9 cellular contexts compared by ENCODE assay signal in the genomic region with DNA sequence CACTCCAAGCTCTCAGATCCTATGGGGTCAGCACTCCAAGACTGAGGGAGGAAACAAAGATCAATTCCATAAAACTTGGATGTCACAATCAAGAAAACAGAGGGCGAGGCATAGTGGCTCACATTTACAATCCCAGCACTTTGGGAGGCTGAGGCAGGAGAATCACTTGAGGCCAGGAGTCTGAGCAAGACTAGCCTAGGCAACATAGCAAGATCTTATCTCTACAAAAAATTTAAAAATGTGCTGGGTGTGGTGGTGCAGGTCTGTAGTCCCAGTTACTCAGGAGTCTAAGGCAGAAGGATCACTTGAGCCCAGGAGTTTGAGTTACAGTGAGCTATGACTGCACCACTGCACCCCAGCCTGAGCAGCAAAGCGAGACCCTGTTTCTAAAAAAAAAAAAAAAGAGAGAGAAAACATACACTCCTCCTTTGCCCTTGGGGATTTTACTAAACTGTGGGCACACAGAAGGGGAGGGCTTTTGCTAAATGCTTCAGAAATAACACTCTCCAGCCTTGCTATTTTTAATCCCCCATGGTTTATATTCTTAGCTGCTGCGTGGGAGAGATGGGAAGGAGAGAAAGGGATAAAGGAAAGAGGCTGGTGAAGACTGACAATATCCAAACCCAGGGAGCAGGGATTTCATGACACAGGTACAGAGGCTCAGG. TPM values are rescaled to one million over a fixed set of nuclear protein-coding genes. Genes with fewer than 3 reads are reported as not detected.
DNase-seq lines count a peak whose midpoint lies in the region; ATAC-seq, FAIRE-seq and TF ChIP-seq lines count a peak whose summit lies in the region.
"Had no signal": no experiment of that assay in that cellular context is flagged by ENCODE, and none has a peak within 500 bp of the region (broad histone marks: within the 10 kb centered on the region; RNA-seq: fewer than 3 reads in every experiment).

No MANE protein-coding gene starts in this region.

- FAIRE-seq in keratinocyte (lab: Jason Lieb, UNC): no peak

- H3K36me3 Mint-ChIP-seq in activated CD4-positive, alpha-beta T cell treated with anti-CD3 and anti-CD28 coated beads for 36 hours (ENCODE audit: low read depth): peaks cover 62% of the 10 kb centered on the region
- H3K36me3 Mint-ChIP-seq in activated naive CD8-positive, alpha-beta T cell treated with anti-CD3 and anti-CD28 coated beads, Interleukin-2, amount 50 U/mL, for 24 hours (ENCODE audit: low read depth): peaks cover 69% of the 10 kb centered on the region

- H3K9ac ChIP-seq in keratinocyte (ENCODE audit: control insufficient read depth, extremely low read depth, insufficient read depth, low read length): peak overlapping the region; percentile 81

- H3K4me2 ChIP-seq in keratinocyte (ENCODE audit: control insufficient read depth, extremely low read depth, insufficient read depth, low read depth, low read length): peak overlapping the region; percentile 36

- H3K27ac ChIP-seq in keratinocyte (ENCODE audit: control insufficient read depth, insufficient read depth, low read length) (peak overlapping the region; percentile 98), temporal lobe (ENCODE audit: low read depth, low read length) (peak overlapping the region; percentile 96)

- intact Hi-C loops in activated CD4-positive, alpha-beta T cell treated with anti-CD3 and anti-CD28 coated beads for 36 hours (cut with DNase I, micrococcal nuclease): no loop called here

- no peak for ATAC-seq in activated CD4-positive, alpha-beta T cell treated with anti-CD3 and anti-CD28 coated beads for 36 hours
- no peak for ATAC-seq in activated naive CD8-positive, alpha-beta T cell treated with anti-CD3 and anti-CD28 coated beads, Interleukin-2, amount 50 U/mL, for 24 hours

- DNase-seq in activated CD4-positive, alpha-beta T cell treated with anti-CD3 and anti-CD28 coated beads for 36 hours: no peak
- DNase-seq in activated CD4-positive, alpha-beta T cell treated with anti-CD3 and anti-CD28 coated beads for 48 hours: no peak
- DNase-seq in activated naive CD8-positive, alpha-beta T cell treated with anti-CD3 and anti-CD28 coated beads, Interleukin-2, amount 50 U/mL, for 24 hours: no peak
- no peak for DNase-seq in keratinocyte (ENCODE audit: low read depth, low spot score)
- no peak for DNase-seq in NCI-H2196 (lab: John Stamatoyannopoulos, UW; ENCODE audit: unreplicated experiment)
- DNase-seq in GM20000 (ENCODE audit: low spot score): no peak
- no peak for DNase-seq in dermis blood vessel endothelial cell

- no peaks in the 10 kb centered on the region for H3K27me3 ChIP-seq in keratinocyte (ENCODE audit: control insufficient read depth, extremely low read depth, insufficient read depth, low read length)

- H3K4me3 Mint-ChIP-seq in activated CD4-positive, alpha-beta T cell treated with anti-CD3 and anti-CD28 coated beads for 36 hours: no peak overlapping the region
- H3K4me3 Mint-ChIP-seq in activated naive CD8-positive, alpha-beta T cell treated with anti-CD3 and anti-CD28 coated beads, Interleukin-2, amount 50 U/mL, for 24 hours: no peak overlapping the region

- H3K9me3 ChIP-seq in keratinocyte (ENCODE audit: control insufficient read depth, low read depth, low read length): no peaks in the 10 kb centered on the region

- CTCF ChIA-PET in activated CD4-positive, alpha-beta T cell treated with anti-CD3 and anti-CD28 coated beads for 36 hours (lab: Charles Lee): interaction anchor here (1.4 kb wide), 1 partner anchor 30 kb away, joined by 3 read pairs; no protein-coding TSS in a partner anchor

- no peak overlapping the region for H3K4me3 ChIP-seq in keratinocyte (ENCODE audit: control insufficient read depth in 2 of 3, extremely low read depth in 1 of 3, insufficient read depth in 2 of 3, low read depth in 1 of 3, low read length in 3 of 3)

- POLR2A ChIA-PET in activated CD4-positive, alpha-beta T cell treated with anti-CD3 and anti-CD28 coated beads for 36 hours (lab: Charles Lee): interaction anchor here (1.0 kb wide), 1 partner anchor 17 kb away, joined by 3 read pairs; no protein-coding TSS in a partner anchor

- H3K9me3 Mint-ChIP-seq in activated CD4-positive, alpha-beta T cell treated with anti-CD3 and anti-CD28 coated beads for 36 hours (ENCODE audit: low read depth): no peaks in the 10 kb centered on the region
- no peaks in the 10 kb centered on the region for H3K9me3 Mint-ChIP-seq in activated naive CD8-positive, alpha-beta T cell treated with anti-CD3 and anti-CD28 coated beads, Interleukin-2, amount 50 U/mL, for 24 hours

- H3K79me2 ChIP-seq in keratinocyte (ENCODE audit: control insufficient read depth, insufficient read depth, low read length): peaks cover 9% of the 10 kb centered on the region

- dilution Hi-C loops in keratinocyte (cut with MboI; ENCODE audit: extremely low pct_ligation_motif_present, low sequenced_read_pairs): no loop called here

- H2AFZ ChIP-seq in keratinocyte (ENCODE audit: control insufficient read depth, low read length): no peak overlapping the region

- peaks cover 26% of the 10 kb centered on the region for H3K4me1 ChIP-seq in keratinocyte (ENCODE audit: control insufficient read depth, extremely low read depth, insufficient read depth, low read length)

- H3K27me3 Mint-ChIP-seq in activated CD4-positive, alpha-beta T cell treated with anti-CD3 and anti-CD28 coated beads for 36 hours: no peaks in the 10 kb centered on the region
- H3K27me3 Mint-ChIP-seq in activated naive CD8-positive, alpha-beta T cell treated with anti-CD3 and anti-CD28 coated beads, Interleukin-2, amount 50 U/mL, for 24 hours: no peaks in the 10 kb centered on the region

- H3K9me1 ChIP-seq in keratinocyte (ENCODE audit: control insufficient read depth, extremely low read depth, insufficient read depth, low read length): peaks cover 3% of the 10 kb centered on the region

- no peaks in the 10 kb centered on the region for H4K20me1 ChIP-seq in keratinocyte (ENCODE audit: control insufficient read depth, extremely low read depth, insufficient read depth, low read length)

- H3K4me1 Mint-ChIP-seq in activated CD4-positive, alpha-beta T cell treated with anti-CD3 and anti-CD28 coated beads for 36 hours: peaks cover 7% of the 10 kb centered on the region
- H3K4me1 Mint-ChIP-seq in activated naive CD8-positive, alpha-beta T cell treated with anti-CD3 and anti-CD28 coated beads, Interleukin-2, amount 50 U/mL, for 24 hours: peaks cover 20% of the 10 kb centered on the region

- no peak for TF ChIP-seq CTCF in keratinocyte (optimal IDR thresholded peaks at IDR 0.05 in 1 of 3, IDR thresholded peaks at IDR 0.05 in 1 of 3, conservative IDR thresholded peaks at IDR 0.05 in 1 of 3; ENCODE audit: extremely low read depth in 1 of 3, insufficient read depth in 2 of 3, low read length in 3 of 3)
- no peak for TF ChIP-seq CTCF in GM20000 (IDR thresholded peaks at IDR 0.05; ENCODE audit: extremely low read depth, missing control alignments)

- H3K36me3 ChIP-seq in keratinocyte (ENCODE audit: control insufficient read depth in 2 of 2, extremely low read depth in 1 of 2, insufficient read depth in 2 of 2, low read length in 2 of 2): peaks cover 25 to 51% of the 10 kb centered on the region in 2 experiments

- peak overlapping the region; percentile 37 for H3K27ac Mint-ChIP-seq in activated CD4-positive, alpha-beta T cell treated with anti-CD3 and anti-CD28 coated beads for 36 hours
- peak overlapping the region; percentile 71 for H3K27ac Mint-ChIP-seq in activated naive CD8-positive, alpha-beta T cell treated with anti-CD3 and anti-CD28 coated beads, Interleukin-2, amount 50 U/mL, for 24 hours

RNA-seq across cellular contexts. Expression of a gene that starts 18.1 kb away (rescaled TPM):
- total RNA-seq in activated CD4-positive, alpha-beta T cell treated with anti-CD3 and anti-CD28 coated beads for 36 hours: 100 to 1,000 TPM; 135 to 216 TPM
- polyA plus RNA-seq in keratinocyte: 27.8 to 39.2 TPM (median 38.7 TPM) in 3 replicates
- polyA plus RNA-seq in keratinocyte (2011; ENCODE audit: low read depth): 46.0 TPM
- 26.3 and 43.5 TPM in 2 replicates for polyA plus RNA-seq in keratinocyte (2011; cell fraction: cytosol; rRNA removed)
- 109 and 131 TPM in 2 replicates for polyA plus RNA-seq in keratinocyte (2011; cell fraction: nucleus; rRNA removed)
- 24.2 and 34.9 TPM in 2 replicates for polyA plus RNA-seq in keratinocyte (2012; ENCODE audit: low replicate concordance)
- polyA minus RNA-seq in keratinocyte: 32.7 to 61.5 TPM (median 50.0 TPM) in 3 replicates
- polyA minus RNA-seq in keratinocyte (2011; cell fraction: cytosol; rRNA and poly(A)+ RNA removed): 18.2 TPM
- 27.5 and 29.3 TPM in 2 replicates for polyA minus RNA-seq in keratinocyte (2011; cell fraction: nucleus; rRNA and poly(A)+ RNA removed)
- total RNA-seq in temporal lobe (86.5 TPM), dermis blood vessel endothelial cell (101 and 147 TPM in 2 replicates)

RNA-seq across cellular contexts. Expression of a gene that starts 18.8 kb away (rescaled TPM):
- total RNA-seq in activated CD4-positive, alpha-beta T cell treated with anti-CD3 and anti-CD28 coated beads for 36 hours: not detected
- polyA plus RNA-seq in keratinocyte: not detected in 3 replicates
- polyA plus RNA-seq in keratinocyte (2011; ENCODE audit: low read depth): not detected
- polyA plus RNA-seq in keratinocyte (2011; cell fraction: cytosol; rRNA removed): not detected in 2 replicates
- polyA plus RNA-seq in keratinocyte (2011; cell fraction: nucleus; rRNA removed): not detected in 2 replicates
- polyA plus RNA-seq in keratinocyte (2012; ENCODE audit: low replicate concordance): 0.13 TPM in 1 of 2 replicates, not detected in the other
- polyA minus RNA-seq in keratinocyte: not detected in 3 replicates
- polyA minus RNA-seq in keratinocyte (2011; cell fraction: cytosol; rRNA and poly(A)+ RNA removed): not detected
- polyA minus RNA-seq in keratinocyte (2011; cell fraction: nucleus; rRNA and poly(A)+ RNA removed): not detected in 2 replicates
- not detected for total RNA-seq in temporal lobe
- total RNA-seq in dermis blood vessel endothelial cell: 0.19 TPM in 1 of 2 replicates, not detected in the other
- total RNA-seq: activated CD8-positive, alpha-beta memory T cell treated with anti-CD3 and anti-CD28 coated beads for 36 hours had no signal

RNA-seq across cellular contexts. Expression of a gene that starts 26.0 kb away (rescaled TPM):
- 10 to 100 TPM; 68.7 to 97.5 TPM for total RNA-seq in activated CD4-positive, alpha-beta T cell treated with anti-CD3 and anti-CD28 coated beads for 36 hours
- 31.6 to 61.0 TPM (median 51.3 TPM) in 3 replicates for polyA plus RNA-seq in keratinocyte
- polyA plus RNA-seq in keratinocyte (2011; ENCODE audit: low read depth): 12.1 TPM
- 14.9 and 23.2 TPM in 2 replicates for polyA plus RNA-seq in keratinocyte (2011; cell fraction: cytosol; rRNA removed)
- polyA plus RNA-seq in keratinocyte (2011; cell fraction: nucleus; rRNA removed): 164 and 203 TPM in 2 replicates
- 13.7 and 43.9 TPM in 2 replicates for polyA plus RNA-seq in keratinocyte (2012; ENCODE audit: low replicate concordance)
- polyA minus RNA-seq in keratinocyte: 23.6 to 71.5 TPM (median 61.3 TPM) in 3 replicates
- 16.3 TPM for polyA minus RNA-seq in keratinocyte (2011; cell fraction: cytosol; rRNA and poly(A)+ RNA removed)
- 45.5 and 75.0 TPM in 2 replicates for polyA minus RNA-seq in keratinocyte (2011; cell fraction: nucleus; rRNA and poly(A)+ RNA removed)
- total RNA-seq in temporal lobe (24.8 TPM), dermis blood vessel endothelial cell (25.7 and 32.8 TPM in 2 replicates)

RNA-seq across cellular contexts. Expression of a gene that starts 49.1 kb away (rescaled TPM):
- total RNA-seq in activated CD4-positive, alpha-beta T cell treated with anti-CD3 and anti-CD28 coated beads for 36 hours: 10 to 100 TPM; 20.3 to 23.0 TPM
- polyA plus RNA-seq in keratinocyte: 27.1 to 33.5 TPM (median 28.7 TPM) in 3 replicates
- 31.3 TPM for polyA plus RNA-seq in keratinocyte (2011; ENCODE audit: low read depth)
- polyA plus RNA-seq in keratinocyte (2011; cell fraction: cytosol; rRNA removed): 19.5 and 30.5 TPM in 2 replicates
- 27.9 and 37.2 TPM in 2 replicates for polyA plus RNA-seq in keratinocyte (2011; cell fraction: nucleus; rRNA removed)
- 15.7 and 25.3 TPM in 2 replicates for polyA plus RNA-seq in keratinocyte (2012; ENCODE audit: low replicate concordance)
- 14.7 to 57.6 TPM (median 34.9 TPM) in 3 replicates for polyA minus RNA-seq in keratinocyte
- 21.5 TPM for polyA minus RNA-seq in keratinocyte (2011; cell fraction: cytosol; rRNA and poly(A)+ RNA removed)
- polyA minus RNA-seq in keratinocyte (2011; cell fraction: nucleus; rRNA and poly(A)+ RNA removed): 10.7 and 29.2 TPM in 2 replicates
- 22.6 TPM for total RNA-seq in temporal lobe
- 59.4 and 60.6 TPM in 2 replicates for total RNA-seq in dermis blood vessel endothelial cell
